In the genomic region with DNA sequence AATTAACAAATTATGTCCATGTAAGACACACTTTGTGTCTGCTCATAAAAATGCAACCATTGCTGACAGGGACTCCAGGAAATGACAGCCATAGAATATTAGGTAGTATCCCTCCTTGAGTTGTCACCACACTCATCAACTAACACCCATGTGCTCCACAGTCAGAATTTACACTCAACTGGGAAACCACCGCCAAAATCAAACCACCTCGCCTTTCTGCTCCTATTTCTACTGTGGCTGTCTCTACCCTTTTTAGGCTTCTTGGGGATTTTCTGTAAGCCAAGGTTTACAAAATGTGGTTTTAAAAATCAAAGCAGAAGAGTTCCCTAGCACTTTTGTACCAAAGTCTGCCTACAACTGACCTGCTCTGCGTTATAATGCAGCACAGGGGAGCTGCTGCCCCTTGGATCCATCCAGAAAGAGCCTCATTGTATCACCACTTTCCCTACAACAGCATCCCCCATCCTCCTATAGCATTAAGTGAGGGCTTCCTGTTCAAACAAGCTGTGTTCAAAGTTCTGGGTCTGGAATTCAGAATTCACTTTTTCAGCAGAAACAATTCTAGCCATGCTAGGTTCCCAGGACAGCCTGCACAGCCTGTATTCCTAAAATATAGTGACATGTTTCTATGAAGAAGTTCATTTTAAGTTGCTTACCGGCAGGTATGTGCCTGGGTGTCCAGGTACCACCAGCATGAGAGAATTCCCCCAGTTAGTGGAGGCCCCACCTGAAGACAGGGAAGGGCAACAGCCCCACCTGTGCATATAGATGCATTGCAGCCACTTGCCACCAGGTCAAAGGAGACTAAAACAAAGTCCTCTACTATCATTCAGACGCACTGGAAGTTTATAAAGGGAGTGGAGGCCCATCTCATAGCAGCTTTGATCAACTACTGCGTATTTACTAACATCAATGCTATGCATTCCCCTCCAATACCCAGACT, we compare ENCODE assay signal across 21 cellular contexts.
"Had no signal": no experiment of that assay in that cellular context is flagged by ENCODE, and none has a peak within 500 bp of the region (broad histone marks: within the 10 kb centered on the region; RNA-seq: fewer than 3 reads in every experiment).

No MANE protein-coding gene starts in this region.

- H3K27ac Mint-ChIP-seq: activated CD8-positive, alpha-beta T cell treated with anti-CD3 and anti-CD28 coated beads, Interleukin-2, amount 10 ng/mL, durations not matched to agents 7 days and 5 days; activated naive CD4-positive, alpha-beta T cell treated with anti-CD3 and anti-CD28 coated beads, Interleukin-2, amount 50 U/mL, for 24 hours; activated T-helper 1 cell treated with anti-CD3 and anti-CD28 coated beads, Interleukin-12 subunit alpha, Interleukin-12 subunit beta, Interleukin-2, Interleukin-4 antibody, amounts not matched to agents 30 ng/mL and 10 ng/mL and 1 ng/mL, durations not matched to agents 14 hours and 24 hours and 36 hours; stimulated activated naive B cell treated with anti-CD40 and anti-IgM and Interleukin-4, amounts not matched to agents 10 μg/mL and 1 μg/mL and 100 μg/mL, for 72 hours had no signal

- H3K27ac ChIP-seq: brain microvascular endothelial cell, upper lobe of right lung, VCaP had no signal

- H3K4me1 ChIP-seq: upper lobe of right lung had no signal

- H3K4me1 Mint-ChIP-seq: stimulated activated naive B cell treated with anti-CD40 and anti-IgM and Interleukin-4, amounts not matched to agents 10 μg/mL and 1 μg/mL and 100 μg/mL, for 72 hours had no signal

- H3K4me3 Mint-ChIP-seq: activated CD8-positive, alpha-beta T cell treated with anti-CD3 and anti-CD28 coated beads, Interleukin-2, amount 10 ng/mL, durations not matched to agents 7 days and 5 days; activated naive CD4-positive, alpha-beta T cell treated with anti-CD3 and anti-CD28 coated beads, Interleukin-2, amount 50 U/mL, for 24 hours; activated T-helper 1 cell treated with anti-CD3 and anti-CD28 coated beads, Interleukin-12 subunit alpha, Interleukin-12 subunit beta, Interleukin-2, Interleukin-4 antibody, amounts not matched to agents 30 ng/mL and 10 ng/mL and 1 ng/mL, durations not matched to agents 14 hours and 24 hours and 36 hours; stimulated activated naive B cell treated with anti-CD40 and anti-IgM and Interleukin-4, amounts not matched to agents 10 μg/mL and 1 μg/mL and 100 μg/mL, for 72 hours had no signal

- H3K9me3 Mint-ChIP-seq: activated naive CD4-positive, alpha-beta T cell treated with anti-CD3 and anti-CD28 coated beads, Interleukin-2, amount 50 U/mL, for 24 hours; activated T-helper 1 cell treated with anti-CD3 and anti-CD28 coated beads, Interleukin-12 subunit alpha, Interleukin-12 subunit beta, Interleukin-2, Interleukin-4 antibody, amounts not matched to agents 30 ng/mL and 10 ng/mL and 1 ng/mL, durations not matched to agents 14 hours and 24 hours and 36 hours; stimulated activated naive B cell treated with anti-CD40 and anti-IgM and Interleukin-4, amounts not matched to agents 10 μg/mL and 1 μg/mL and 100 μg/mL, for 72 hours had no signal

- DNase-seq: activated CD4-positive, alpha-beta T cell treated with anti-CD3 and anti-CD28 coated beads, Interleukin-2, amount 50 U/mL, for 1 hour; activated CD4-positive, CD25-positive, alpha-beta regulatory T cell treated with anti-CD3 and anti-CD28 coated beads, Interleukin-2, amount 50 U/mL, for 72 hours; activated CD8-positive, alpha-beta T cell treated with anti-CD3 and anti-CD28 coated beads, Interleukin-2, amount 10 ng/mL, durations not matched to agents 7 days and 5 days; activated gamma-delta T cell; anterior cingulate cortex; brain microvascular endothelial cell; caudate nucleus; dermis blood vessel endothelial cell; effector CD8-positive, alpha-beta T cell; foreskin melanocyte; kidney; mammary epithelial cell; retina; stimulated activated CD4-positive, alpha-beta T cell treated with anti-CD3 and anti-CD28 coated beads, Interleukin-2, amount 100 ng/mL, for 48 hours; stimulated activated CD8-positive, alpha-beta memory T cell treated with anti-CD3 and anti-CD28 coated beads, Interleukin-4, amount 100 ng/mL, for 48 hours; stimulated activated naive B cell treated with anti-CD40 and anti-IgM and Interleukin-4, amounts not matched to agents 10 μg/mL and 1 μg/mL and 100 μg/mL, for 72 hours; upper lobe of right lung had no signal

- H3K36me3 Mint-ChIP-seq: activated naive CD4-positive, alpha-beta T cell treated with anti-CD3 and anti-CD28 coated beads, Interleukin-2, amount 50 U/mL, for 24 hours; stimulated activated naive B cell treated with anti-CD40 and anti-IgM and Interleukin-4, amounts not matched to agents 10 μg/mL and 1 μg/mL and 100 μg/mL, for 72 hours had no signal

- H3K36me3 ChIP-seq: brain microvascular endothelial cell, upper lobe of right lung had no signal

- ATAC-seq: activated CD8-positive, alpha-beta T cell treated with anti-CD3 and anti-CD28 coated beads, Interleukin-2, amount 10 ng/mL, durations not matched to agents 7 days and 5 days; left lobe of liver; stimulated activated naive B cell treated with anti-CD40 and anti-IgM and Interleukin-4, amounts not matched to agents 10 μg/mL and 1 μg/mL and 100 μg/mL, for 72 hours; upper lobe of right lung had no signal

- H3K4me3 ChIP-seq: upper lobe of right lung had no signal

- H3K27me3 ChIP-seq: brain microvascular endothelial cell, upper lobe of right lung had no signal

- H3K9me3 ChIP-seq: upper lobe of right lung had no signal
